In genomic region chr2:197079832-197080555, GRCh38 we compare ENCODE assay signal across 9 cellular contexts.
A peak's percentile ranks its signal among the peaks of the same experiment; 100 is the strongest.
DNase-seq lines count a peak whose midpoint lies in the region; ATAC-seq, FAIRE-seq and TF ChIP-seq lines count a peak whose summit lies in the region.
"Had no signal": no experiment of that assay in that cellular context is flagged by ENCODE, and none has a peak within 500 bp of the region (broad histone marks: within the 10 kb centered on the region; RNA-seq: fewer than 3 reads in every experiment).

No MANE protein-coding gene starts in this region.

- TF ChIP-seq POLR2A in ovary (IDR thresholded peaks at IDR 0.05): no peak

- H3K4me3 ChIP-seq in ovary: no peak overlapping the region

- intact Hi-C loops in ovary (cut with DNase I): no loop called here

- TF ChIP-seq CTCF in ovary (IDR thresholded peaks at IDR 0.05): no peak

- ATAC-seq in GM18868 (IDR thresholded peaks at IDR 0.05; ENCODE audit: unreplicated experiment) (no peak), GM21737 (IDR thresholded peaks at IDR 0.05; ENCODE audit: unreplicated experiment) (no peak)

- DNase-seq in GM04503 (ENCODE audit: low read depth): peak; percentile 34
- DNase-seq in NCI-H2196 treated with DMSO at 0.1 percent for 48 hours (lab: John Stamatoyannopoulos, UW; ENCODE audit: unreplicated experiment): peak; percentile 20
- DNase-seq in ovary: peak; percentile 38 to 63 (median 43)
- no peak for DNase-seq in NOMO-1 treated with dmso at 0.1 percent for 144 hours (lab: John Stamatoyannopoulos, UW; ENCODE audit: unreplicated experiment)
- DNase-seq in activated CD4-positive, alpha-beta T cell treated with anti-CD3 and anti-CD28 coated beads for 48 hours: no peak
- DNase-seq: GF-D8 had no signal

- WGBS in ovary, 3 donors: 24 to 35% (median 29%) methylated on average over 6 of the region's 6 CpGs

- FAIRE-seq in endometrium (lab: Jason Lieb, UNC): peak; percentile 76

- TF ChIP-seq EP300 in ovary (IDR thresholded peaks at IDR 0.05): no peak

- H3K27me3 ChIP-seq in ovary: no peaks in the 10 kb centered on the region

- H3K27ac ChIP-seq in ovary: no peak overlapping the region

- H3K36me3 ChIP-seq in ovary: no peaks in the 10 kb centered on the region

- no peaks in the 10 kb centered on the region for H3K9me3 ChIP-seq in ovary

- peaks cover 7% of the 10 kb centered on the region for H3K4me1 ChIP-seq in ovary (ENCODE audit: insufficient read depth)

Comparison
In these comparisons a context has a peak if more than half of its experiments do, and no peak if none do; other contexts are left out.
1. DNase-seq: peak in GM04503 (single experiment), NCI-H2196 treated with DMSO at 0.1 percent for 48 hours (single experiment) and ovary (5 of 5); none in NOMO-1 treated with dmso at 0.1 percent for 144 hours (single experiment) and activated CD4-positive, alpha-beta T cell treated with anti-CD3 and anti-CD28 coated beads for 48 hours (single experiment).